10 cellular contexts compared by ENCODE assay signal in genomic region chr16:51716195-51716594, GRCh38.
"Had no signal": no experiment of that assay in that cellular context is flagged by ENCODE, and none has a peak within 500 bp of the region (broad histone marks: within the 10 kb centered on the region; RNA-seq: fewer than 3 reads in every experiment).

No MANE protein-coding gene starts in this region.

- H3K36me3 ChIP-seq: HAP-1 had no signal

- H3K4me3 ChIP-seq: GM23248, GM23338, HAP-1 had no signal

- H3K9ac ChIP-seq: GM23248 had no signal

- H3K4me1 ChIP-seq: HAP-1 had no signal

- FAIRE-seq: H54 had no signal

- ATAC-seq: GM23338, HCT116 had no signal

- DNase-seq: GM23248, GOT3, H7, H9, HCEC 1CT, HFFc6 had no signal

- H3K27ac ChIP-seq: GM23248 had no signal

- H2AFZ ChIP-seq: GM23248 had no signal

- H3K9me3 ChIP-seq: HAP-1 had no signal

- H3K4me2 ChIP-seq: GM23338 had no signal
